ENCODE assay signal across 8 cellular contexts in genomic region chr4:7101692-7102515, GRCh38. TPM values are rescaled to one million over a fixed set of nuclear protein-coding genes. Genes with fewer than 3 reads are reported as not detected.
DNase-seq lines count a peak whose midpoint lies in the region; ATAC-seq and TF ChIP-seq lines count a peak whose summit lies in the region.

No MANE protein-coding gene starts in this region.

- no peaks in the 10 kb centered on the region for H3K9me3 ChIP-seq in Karpas-422 (ENCODE audit: low read length)
- H3K9me3 ChIP-seq in SJCRH30 (replicated peaks): no peaks in the 10 kb centered on the region
- no peaks in the 10 kb centered on the region for H3K9me3 ChIP-seq in cardiac muscle cell (ENCODE audit: low read depth)

- H3K27me3 ChIP-seq in Karpas-422 (ENCODE audit: low read length) (no peaks in the 10 kb centered on the region), SJCRH30 (peaks cover 5% of the 10 kb centered on the region; the same call in 1 of the 2 replicates), cardiac muscle cell (peaks cover 18% of the 10 kb centered on the region)

- H3K27ac ChIP-seq in Karpas-422 (ENCODE audit: low read length) (no peak overlapping the region), SJCRH30 (no peak overlapping the region), cardiac muscle cell (no peak overlapping the region)

- peaks cover 10% of the 10 kb centered on the region for H3K4me1 Mint-ChIP-seq in activated naive CD8-positive, alpha-beta T cell treated with anti-CD3 and anti-CD28 coated beads, Interleukin-2, amount 10 ng/mL, durations not matched to agents 7 days and 5 days

- no peaks in the 10 kb centered on the region for H4K20me1 ChIP-seq in Karpas-422 (ENCODE audit: insufficient read depth, low read depth, low read length)

- no peaks in the 10 kb centered on the region for H3K79me2 ChIP-seq in Karpas-422 (ENCODE audit: low read length)

- DNase-seq in DMS53 (lab: John Stamatoyannopoulos, UW): peak; percentile 90
- DNase-seq in Karpas-422: peak; percentile 87
- peak; percentile 78 to 85 for DNase-seq in SJCRH30
- DNase-seq in activated naive CD8-positive, alpha-beta T cell treated with anti-CD3 and anti-CD28 coated beads, Interleukin-2, amount 10 ng/mL, durations not matched to agents 7 days and 5 days: peak; percentile 64
- DNase-seq in cardiac muscle cell (ENCODE audit: low read depth in 1 of 2, low spot score in 1 of 2): peak; percentile 71 to 73
- peak; percentile 85 for DNase-seq in pons (ENCODE audit: low spot score)
- no peak for DNase-seq in GOT3 (lab: John Stamatoyannopoulos, UW)

- peak overlapping the region; percentile 73 for H3K9ac ChIP-seq in Karpas-422 (ENCODE audit: low read length)

- H3K4me1 ChIP-seq in Karpas-422 (ENCODE audit: low read length): peaks cover 27% of the 10 kb centered on the region
- H3K4me1 ChIP-seq in SJCRH30: peaks cover 3% of the 10 kb centered on the region
- no peaks in the 10 kb centered on the region for H3K4me1 ChIP-seq in cardiac muscle cell (ENCODE audit: low read depth)

- peak overlapping the region; percentile 93 for H3K4me3 Mint-ChIP-seq in activated naive CD8-positive, alpha-beta T cell treated with anti-CD3 and anti-CD28 coated beads, Interleukin-2, amount 10 ng/mL, durations not matched to agents 7 days and 5 days

- TF ChIP-seq CTCF in cardiac muscle cell (IDR thresholded peaks at IDR 0.05; ENCODE audit: low read depth, low read length): peak; percentile 82

- peaks cover 30% of the 10 kb centered on the region for H3K27me3 Mint-ChIP-seq in activated naive CD8-positive, alpha-beta T cell treated with anti-CD3 and anti-CD28 coated beads, Interleukin-2, amount 10 ng/mL, durations not matched to agents 7 days and 5 days

- peak overlapping the region; percentile 99 for H3K4me2 ChIP-seq in Karpas-422 (ENCODE audit: low read depth, low read length, poor library complexity, severe bottlenecking)

- POLR2A ChIA-PET in activated naive CD8-positive, alpha-beta T cell treated with anti-CD3 and anti-CD28 coated beads, Interleukin-2, amount 10 ng/mL, durations not matched to agents 7 days and 5 days (lab: Charles Lee): interaction anchor here (0.6 to 0.7 kb wide), 2 partner anchors 19 to 34 kb away, joined by 3 read pairs; partner anchors contain the start of gene GRPEL1

- no peaks in the 10 kb centered on the region for H3K9me3 Mint-ChIP-seq in activated naive CD8-positive, alpha-beta T cell treated with anti-CD3 and anti-CD28 coated beads, Interleukin-2, amount 10 ng/mL, durations not matched to agents 7 days and 5 days

- ATAC-seq in GM21717 (IDR thresholded peaks at IDR 0.05; ENCODE audit: unreplicated experiment): peak; percentile 62
- ATAC-seq in activated naive CD8-positive, alpha-beta T cell treated with anti-CD3 and anti-CD28 coated beads, Interleukin-2, amount 10 ng/mL, durations not matched to agents 7 days and 5 days (ENCODE audit: low read depth): peak; percentile 49

- H3K36me3 Mint-ChIP-seq in activated naive CD8-positive, alpha-beta T cell treated with anti-CD3 and anti-CD28 coated beads, Interleukin-2, amount 10 ng/mL, durations not matched to agents 7 days and 5 days: no peaks in the 10 kb centered on the region

- H3K36me3 ChIP-seq in Karpas-422 (ENCODE audit: insufficient read depth, low read length) (no peaks in the 10 kb centered on the region), SJCRH30 (no peaks in the 10 kb centered on the region), cardiac muscle cell (no peaks in the 10 kb centered on the region)

- H3K4me3 ChIP-seq in Karpas-422 (ENCODE audit: low read length): peak overlapping the region; percentile 82; the same call in 1 of the 2 replicates
- H3K4me3 ChIP-seq in SJCRH30: no peak overlapping the region; the same call in 1 of the 2 replicates
- H3K4me3 ChIP-seq in cardiac muscle cell: no peak overlapping the region

- peak overlapping the region; percentile 15 for H3K27ac Mint-ChIP-seq in activated naive CD8-positive, alpha-beta T cell treated with anti-CD3 and anti-CD28 coated beads, Interleukin-2, amount 10 ng/mL, durations not matched to agents 7 days and 5 days

- H2AFZ ChIP-seq in Karpas-422 (ENCODE audit: low read length): peak overlapping the region; percentile 31; the same call in 1 of the 2 replicates

- H3K9me2 ChIP-seq in Karpas-422 (replicated peaks; ENCODE audit: insufficient read depth, low read length): no peaks in the 10 kb centered on the region

RNA-seq across cellular contexts. Expression of gene GRPEL1, which starts 34.0 kb away (rescaled TPM):
- total RNA-seq in Karpas-422 (2014; rRNA removed; shearing (Covaris generic); ENCODE audit: low replicate concordance): 19.4 and 37.4 TPM in 2 replicates
- total RNA-seq in SJCRH30 (2014; rRNA removed; shearing (Covaris generic)): 78.9 and 79.9 TPM in 2 replicates
- total RNA-seq in activated naive CD8-positive, alpha-beta T cell treated with anti-CD3 and anti-CD28 coated beads, Interleukin-2, amount 10 ng/mL, durations not matched to agents 7 days and 5 days: 10 to 100 TPM; 36.3 to 37.9 TPM
- total RNA-seq in cardiac muscle cell: 21.2 and 24.0 TPM in 2 replicates
- 57.8 and 58.8 TPM in 2 replicates for polyA plus RNA-seq in cardiac muscle cell

RNA-seq across cellular contexts. Expression of gene TADA2B, which starts 58.7 kb away (rescaled TPM):
- 12.8 and 23.4 TPM in 2 replicates for total RNA-seq in Karpas-422 (2014; rRNA removed; shearing (Covaris generic); ENCODE audit: low replicate concordance)
- 12.4 and 13.5 TPM in 2 replicates for total RNA-seq in SJCRH30 (2014; rRNA removed; shearing (Covaris generic))
- 10 to 100 TPM; 25.8 to 27.1 TPM for total RNA-seq in activated naive CD8-positive, alpha-beta T cell treated with anti-CD3 and anti-CD28 coated beads, Interleukin-2, amount 10 ng/mL, durations not matched to agents 7 days and 5 days
- 21.3 and 29.0 TPM in 2 replicates for total RNA-seq in cardiac muscle cell
- 21.5 and 22.0 TPM in 2 replicates for polyA plus RNA-seq in cardiac muscle cell
